Comparison of ENCODE assay signal across 15 cellular contexts in genomic region chr12:104747956-104748355, GRCh38.
DNase-seq lines count a peak whose midpoint lies in the region; ATAC-seq and TF ChIP-seq lines count a peak whose summit lies in the region.
"Had no signal": no experiment of that assay in that cellular context is flagged by ENCODE, and none has a peak within 500 bp of the region (broad histone marks: within the 10 kb centered on the region; RNA-seq: fewer than 3 reads in every experiment).

No MANE protein-coding gene starts in this region.

- peak; percentile 14 for DNase-seq in cardiac septum (ENCODE audit: low spot score)
- DNase-seq in heart right ventricle: no peak
- DNase-seq in SK-N-DZ (ENCODE audit: low spot score): peak; percentile 26
- DNase-seq in central memory CD4-positive, alpha-beta T cell: peak; percentile 34
- no peak for DNase-seq in tibial artery
- no peak for DNase-seq in AML-193 (lab: John Stamatoyannopoulos, UW)
- no peak for DNase-seq in GOT3 (lab: John Stamatoyannopoulos, UW)
- DNase-seq: EL; mucosa of descending colon; NCI-H1105 treated with DMSO at 0.1 percent for 48 hours; Right ventricle myocardium superior; stimulated activated CD4-positive, alpha-beta T cell treated with anti-CD3 and anti-CD28 coated beads, Interleukin-15, amount 100 ng/mL, for 24 hours; uterus had no signal

- H3K27me3 ChIP-seq in heart right ventricle (no peaks in the 10 kb centered on the region), tibial artery (no peaks in the 10 kb centered on the region)
- H3K27me3 ChIP-seq: breast epithelium, uterus had no signal

- H3K4me3 ChIP-seq in heart right ventricle (no peak overlapping the region), tibial artery (no peak overlapping the region)
- H3K4me3 ChIP-seq: breast epithelium, mucosa of descending colon, uterus had no signal

- H3K27ac ChIP-seq in heart right ventricle: peak overlapping the region in 4 of 10 donors; percentile 43 to 75 (median 56)
- peak overlapping the region; percentile 25 to 58 for H3K27ac ChIP-seq in tibial artery
- H3K27ac ChIP-seq: breast epithelium, uterus had no signal

- no peak for ATAC-seq in heart right ventricle
- ATAC-seq in GM18909 (IDR thresholded peaks at IDR 0.05; ENCODE audit: poor library complexity, unreplicated experiment): no peak
- ATAC-seq: mucosa of descending colon had no signal

- no peaks in the 10 kb centered on the region for H3K36me3 ChIP-seq in heart right ventricle
- no peaks in the 10 kb centered on the region for H3K36me3 ChIP-seq in tibial artery
- H3K36me3 ChIP-seq: breast epithelium, uterus had no signal

- intact Hi-C loops in cardiac septum (cut with DNase I): no loop called here
- intact Hi-C loops in heart right ventricle (cut with DNase I): no loop called here
- intact Hi-C loops in tibial artery (cut with DNase I; ENCODE audit: low total_unique reads): no loop called here

- H3K9me3 ChIP-seq in heart right ventricle (no peaks in the 10 kb centered on the region), tibial artery (no peaks in the 10 kb centered on the region)
- H3K9me3 ChIP-seq: breast epithelium, mucosa of descending colon, uterus had no signal

- H3K4me1 ChIP-seq in heart right ventricle: peaks cover 0 to 64% (median 18%) of the 10 kb centered on the region in 9 donors
- peaks cover 0 to 19% (median 5%) of the 10 kb centered on the region in 4 donors for H3K4me1 ChIP-seq in tibial artery
- H3K4me1 ChIP-seq: breast epithelium had no signal

- no peak for TF ChIP-seq CTCF in heart right ventricle (IDR thresholded peaks at IDR 0.05)
- TF ChIP-seq CTCF in tibial artery (IDR thresholded peaks at IDR 0.05): no peak

- WGBS in heart right ventricle, 2 donors: 73 to 75% methylated on average over 8 of the region's 8 CpGs

Comparison
In these comparisons a context has a peak if more than half of its experiments do, and no peak if none do; other contexts are left out.
1. DNase-seq: peak in cardiac septum (single experiment), SK-N-DZ (single experiment) and central memory CD4-positive, alpha-beta T cell (single experiment); none in heart right ventricle (0 of 2), tibial artery (0 of 2), AML-193 (0 of 2) and GOT3 (single experiment).